ENCODE assay signal across 8 cellular contexts in the genomic region with DNA sequence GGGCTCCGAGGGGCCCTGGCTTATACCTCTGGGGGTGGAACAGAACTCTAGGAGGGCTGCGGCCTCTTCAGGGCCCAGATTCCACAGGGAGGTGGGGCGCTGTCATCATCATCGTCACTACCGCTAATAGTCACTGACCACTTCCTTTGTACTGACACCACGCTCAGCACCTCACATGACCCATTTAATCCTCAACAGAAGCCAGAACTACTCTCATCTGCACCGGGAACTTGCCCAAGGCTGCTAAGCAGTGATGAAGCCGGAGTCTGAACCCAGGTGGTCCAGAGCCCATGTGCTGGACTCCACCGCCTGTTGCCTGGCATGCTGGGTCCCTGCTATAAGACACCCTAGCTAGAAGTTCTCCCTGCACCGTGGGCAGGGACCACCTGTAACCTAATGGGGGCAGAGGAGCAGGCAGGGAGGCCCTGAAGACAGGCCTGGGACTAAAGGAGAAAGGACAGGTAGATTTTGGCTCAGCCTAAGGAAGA. TPM values are rescaled to one million over a fixed set of nuclear protein-coding genes. Genes with fewer than 3 reads are reported as not detected.
DNase-seq lines count a peak whose midpoint lies in the region; ATAC-seq, FAIRE-seq and TF ChIP-seq lines count a peak whose summit lies in the region.

No MANE protein-coding gene starts in this region.

- ATAC-seq in activated naive CD4-positive, alpha-beta T cell treated with anti-CD3 and anti-CD28 coated beads, Interleukin-2, amount 50 U/mL, for 72 hours, result peak; percentile 43 to 75
- ATAC-seq in upper lobe of right lung (peak; percentile 70), HG03159 (IDR thresholded peaks at IDR 0.05; ENCODE audit: unreplicated experiment) (no peak)

- H3K9me3 ChIP-seq in kidney (ENCODE audit: control insufficient read depth in 1 of 2, low read length in 2 of 2) (no peaks in the 10 kb centered on the region), upper lobe of right lung (no peaks in the 10 kb centered on the region)

- peak; percentile 38 to 58 for DNase-seq in stimulated activated CD4-positive, alpha-beta T cell treated with anti-CD3 and anti-CD28 coated beads, Interleukin-2, amount 100 ng/mL, for 24 hours
- DNase-seq in stimulated activated CD4-positive, alpha-beta T cell treated with anti-CD3 and anti-CD28 coated beads, Interleukin-12 subunit alpha, Interleukin-12 subunit beta, amount 100 ng/mL, for 4 hours, result no peak
- DNase-seq in activated naive CD4-positive, alpha-beta T cell treated with anti-CD3 and anti-CD28 coated beads, Interleukin-2, amount 50 U/mL, for 72 hours (ENCODE audit: low spot score in 2 of 2), result no peak
- DNase-seq in kidney (peak; percentile 70), upper lobe of right lung (peak; percentile 67), SKM-1 treated with dmso at 0.1 percent for 144 hours (lab: John Stamatoyannopoulos, UW; ENCODE audit: unreplicated experiment) (no peak), LoVo (ENCODE audit: low spot score) (no peak)

- H3K9me3 Mint-ChIP-seq in activated naive CD4-positive, alpha-beta T cell treated with anti-CD3 and anti-CD28 coated beads, Interleukin-2, amount 50 U/mL, for 72 hours, result no peaks in the 10 kb centered on the region

- H3K27ac Mint-ChIP-seq in activated naive CD4-positive, alpha-beta T cell treated with anti-CD3 and anti-CD28 coated beads, Interleukin-2, amount 50 U/mL, for 72 hours, result peak overlapping the region; percentile 94 to 95

- H3K27ac ChIP-seq in kidney (ENCODE audit: low read depth in 2 of 2, low read length in 2 of 2) (no peak overlapping the region), upper lobe of right lung (peak overlapping the region; percentile 72)

- H3K4me1 ChIP-seq in kidney (ENCODE audit: control insufficient read depth in 1 of 2, insufficient read depth in 1 of 2, low read depth in 1 of 2, low read length in 2 of 2) (peaks cover 0 to 3% of the 10 kb centered on the region in 2 donors), upper lobe of right lung (peaks cover 13% of the 10 kb centered on the region)

- intact Hi-C loops in kidney (cut with DNase I) (no loop called here), upper lobe of right lung (cut with DNase I) (no loop called here)

- H3K36me3 ChIP-seq in kidney (ENCODE audit: control insufficient read depth in 1 of 2, insufficient read depth in 2 of 2, low read length in 2 of 2) (no peaks in the 10 kb centered on the region), upper lobe of right lung (peaks cover 60% of the 10 kb centered on the region)

- H3K36me3 Mint-ChIP-seq in activated naive CD4-positive, alpha-beta T cell treated with anti-CD3 and anti-CD28 coated beads, Interleukin-2, amount 50 U/mL, for 72 hours, result no peaks in the 10 kb centered on the region

- H3K4me3 ChIP-seq in kidney (ENCODE audit: low read length in 2 of 2) (no peak overlapping the region), upper lobe of right lung (no peak overlapping the region)

- no peaks in the 10 kb centered on the region for H3K27me3 ChIP-seq in upper lobe of right lung

- no peak for FAIRE-seq in kidney (lab: Jason Lieb, UNC)

- no peak for TF ChIP-seq CTCF in kidney (IDR thresholded peaks at IDR 0.05; ENCODE audit: borderline replicate concordance, extremely low read depth, insufficient read depth)
- no peak for TF ChIP-seq CTCF in upper lobe of right lung (IDR thresholded peaks at IDR 0.05)

- H3K9ac ChIP-seq in kidney (ENCODE audit: low read length in 2 of 2), result no peak overlapping the region

RNA-seq across cellular contexts. Expression of a gene that starts 12.0 kb away (rescaled TPM):
- 100 to 1,000 TPM; 128 to 143 TPM for total RNA-seq in activated naive CD4-positive, alpha-beta T cell treated with anti-CD3 and anti-CD28 coated beads, Interleukin-2, amount 50 U/mL, for 72 hours
- total RNA-seq in kidney, result 26.1 TPM
- polyA plus RNA-seq in kidney (ENCODE audit: insufficient read depth, low read depth, low replicate concordance), result 3.8 TPM
- 145 TPM for total RNA-seq in upper lobe of right lung

RNA-seq across cellular contexts. Expression of a gene that starts 22.9 kb away (rescaled TPM):
- total RNA-seq in activated naive CD4-positive, alpha-beta T cell treated with anti-CD3 and anti-CD28 coated beads, Interleukin-2, amount 50 U/mL, for 72 hours, result 100 to 1,000 TPM in 1 of 2 donors, 10 to 100 TPM in 1; 78.2 to 144 TPM
- total RNA-seq in kidney, result 135 TPM
- polyA plus RNA-seq in kidney (ENCODE audit: insufficient read depth, low read depth, low replicate concordance), result 151 TPM
- 156 TPM for total RNA-seq in upper lobe of right lung

RNA-seq across cellular contexts. Expression of a gene that starts 46.2 kb away (rescaled TPM):
- 10 to 100 TPM; 11.5 to 26.2 TPM for total RNA-seq in activated naive CD4-positive, alpha-beta T cell treated with anti-CD3 and anti-CD28 coated beads, Interleukin-2, amount 50 U/mL, for 72 hours
- total RNA-seq in kidney (118 TPM), upper lobe of right lung (31.0 TPM)
- 95.0 TPM for polyA plus RNA-seq in kidney (ENCODE audit: insufficient read depth, low read depth, low replicate concordance)

RNA-seq across cellular contexts. Expression of a gene that starts 47.6 kb away (rescaled TPM):
- total RNA-seq in activated naive CD4-positive, alpha-beta T cell treated with anti-CD3 and anti-CD28 coated beads, Interleukin-2, amount 50 U/mL, for 72 hours, result 10 to 100 TPM; 15.3 to 29.3 TPM
- total RNA-seq in kidney, result 35.5 TPM
- polyA plus RNA-seq in kidney (ENCODE audit: insufficient read depth, low read depth, low replicate concordance), result 12.0 TPM
- total RNA-seq in upper lobe of right lung, result 27.1 TPM

Comparison
In these comparisons a context has a peak if more than half of its experiments do, and no peak if none do; other contexts are left out.
1. DNase-seq: peak in stimulated activated CD4-positive, alpha-beta T cell treated with anti-CD3 and anti-CD28 coated beads, Interleukin-2, amount 100 ng/mL, for 24 hours (2 of 2), kidney (single experiment) and upper lobe of right lung (single experiment); none in stimulated activated CD4-positive, alpha-beta T cell treated with anti-CD3 and anti-CD28 coated beads, Interleukin-12 subunit alpha, Interleukin-12 subunit beta, amount 100 ng/mL, for 4 hours (single experiment), activated naive CD4-positive, alpha-beta T cell treated with anti-CD3 and anti-CD28 coated beads, Interleukin-2, amount 50 U/mL, for 72 hours (0 of 2), SKM-1 treated with dmso at 0.1 percent for 144 hours (single experiment) and LoVo (single experiment).